In genomic region chr12:124295431-124296058, GRCh38 we compare ENCODE assay signal across 12 cellular contexts. TPM values are rescaled to one million over a fixed set of nuclear protein-coding genes. Genes with fewer than 3 reads are reported as not detected.
DNase-seq lines count a peak whose midpoint lies in the region; ATAC-seq and TF ChIP-seq lines count a peak whose summit lies in the region.
"Had no signal": no experiment of that assay in that cellular context is flagged by ENCODE, and none has a peak within 500 bp of the region (broad histone marks: within the 10 kb centered on the region; RNA-seq: fewer than 3 reads in every experiment).

No MANE protein-coding gene starts in this region.

- CTCF ChIA-PET in SK-N-SH (lab: Yijun Ruan, JAX), result interaction anchor here (1.0 kb wide), 1 partner anchor 476 kb away, joined by 3 read pairs; no protein-coding TSS in a partner anchor

- peaks cover 0 to 4% of the 10 kb centered on the region in 2 experiments; a peak in 1 of 4 replicates for H3K4me1 ChIP-seq in SK-N-SH (ENCODE audit: control insufficient read depth in 1 of 2, insufficient read depth in 2 of 2, low read depth in 1 of 2, low read length in 1 of 2)
- peaks cover 5% of the 10 kb centered on the region for H3K4me1 ChIP-seq in colonic mucosa
- H3K4me1 ChIP-seq in mesodermal cell (ENCODE audit: control insufficient read depth, insufficient read depth, low read length, poor library complexity, severe bottlenecking), result peaks cover 13% of the 10 kb centered on the region
- no peaks in the 10 kb centered on the region for H3K4me1 ChIP-seq in testis

- H3F3A ChIP-seq in SK-N-SH (replicated peaks; ENCODE audit: insufficient read depth), result no peaks in the 10 kb centered on the region

- H3K27me3 ChIP-seq in SK-N-SH (ENCODE audit: insufficient read depth) (peaks cover 29% of the 10 kb centered on the region; the same call in 1 of the 2 replicates), colonic mucosa (no peaks in the 10 kb centered on the region), testis (no peaks in the 10 kb centered on the region)

- intact Hi-C loops in colonic mucosa (cut with DNase I), result no loop called here
- intact Hi-C loops in testis (cut with DNase I; ENCODE audit: low total_unique reads), result no loop called here

- H3K9me2 ChIP-seq in SK-N-SH, result no peaks in the 10 kb centered on the region

- POLR2A ChIA-PET in SK-N-SH (lab: Yijun Ruan, JAX), result no interaction called here

- 23% methylated on average over 12 of the region's 42 CpGs for WGBS in SK-N-SH (ENCODE audit: low lambda C conversion rate)
- 18 to 19% methylated on average over 18 to 30 of the region's 42 CpGs for WGBS in mesodermal cell (ENCODE audit: insufficient coverage in 2 of 2), 2 experiments
- 9 to 32% methylated on average over 7 to 18 of the region's 42 CpGs for WGBS in testis, 2 donors

- H3K4me2 ChIP-seq in SK-N-SH, result peak overlapping the region; percentile 66; the same call in 1 of the 2 replicates

- TF ChIP-seq RAD21 in SK-N-SH (IDR thresholded peaks at IDR 0.05; ENCODE audit: low read length), result no peak

- H3K36me3 ChIP-seq in SK-N-SH (replicated peaks in 1 of 2; ENCODE audit: control insufficient read depth in 1 of 2, insufficient read depth in 2 of 2, low read length in 1 of 2) (no peaks in the 10 kb centered on the region), colonic mucosa (no peaks in the 10 kb centered on the region), mesodermal cell (ENCODE audit: control insufficient read depth, insufficient read depth, low read length) (no peaks in the 10 kb centered on the region), testis (ENCODE audit: low read depth, missing control alignments) (no peaks in the 10 kb centered on the region)

- H3K79me2 ChIP-seq in SK-N-SH (ENCODE audit: insufficient read depth), result no peaks in the 10 kb centered on the region

- no peak for TF ChIP-seq EP300 in SK-N-SH (IDR thresholded peaks at IDR 0.05; ENCODE audit: borderline replicate concordance in 1 of 2, low read depth in 1 of 2, low read length in 1 of 2)

- no peak overlapping the region for H2AFZ ChIP-seq in SK-N-SH (ENCODE audit: low read depth)

- H3K27ac ChIP-seq in SK-N-SH (ENCODE audit: low read depth in 2 of 2, low read length in 1 of 2) (no peak overlapping the region), colonic mucosa (no peak overlapping the region), mesodermal cell (ENCODE audit: low read depth, low read length, severe bottlenecking) (no peak overlapping the region), testis (no peak overlapping the region)

- ATAC-seq in SK-N-SH treated with all-trans-retinoic acid at 6 μM for 48 hours (no peak; the same call in 2 of the 3 replicates), left lobe of liver (no peak), GM19467 (IDR thresholded peaks at IDR 0.05; ENCODE audit: unreplicated experiment) (no peak)

- TF ChIP-seq CTCF in SK-N-SH (IDR thresholded peaks at IDR 0.05), result no peak
- no peak for TF ChIP-seq CTCF in colonic mucosa (IDR thresholded peaks at IDR 0.05)
- TF ChIP-seq CTCF in testis (IDR thresholded peaks at IDR 0.05), result no peak

- H4K20me1 ChIP-seq in SK-N-SH (ENCODE audit: insufficient read depth), result no peaks in the 10 kb centered on the region

- TF ChIP-seq POLR2A in testis (IDR thresholded peaks at IDR 0.05), result no peak

- H3K4me3 ChIP-seq in SK-N-SH (ENCODE audit: low read depth in 2 of 2, low read length in 1 of 2) (peak overlapping the region in 1 of 2 experiments; percentile 32; a peak in 1 of 4 replicates), colonic mucosa (peak overlapping the region; percentile 47), mesodermal cell (ENCODE audit: extremely low read depth, insufficient read depth, low read length, poor library complexity, severe bottlenecking) (peak overlapping the region; percentile 38), testis (peak overlapping the region; percentile 15 to 40)

- DNase-seq in SK-N-SH, result peak; percentile 73
- peak; percentile 52 for DNase-seq in colonic mucosa
- no peak for DNase-seq in testis
- no peak for DNase-seq in left lobe of liver (ENCODE audit: low spot score)
- no peak for DNase-seq in NCI-H1105 treated with DMSO at 0.1 percent for 48 hours (lab: John Stamatoyannopoulos, UW)
- DNase-seq: activated B cell treated with CpG ODN at 0.5 μM for 24 hours, amniotic stem cell, NCI-H774 had no signal

- H3K9ac ChIP-seq in SK-N-SH (no peak overlapping the region), colonic mucosa (ENCODE audit: low read depth in 2 of 2, low read length in 2 of 2) (peak overlapping the region; percentile 84 to 89)

- H3K9me3 ChIP-seq in SK-N-SH (no peaks in the 10 kb centered on the region), colonic mucosa (no peaks in the 10 kb centered on the region), mesodermal cell (ENCODE audit: control insufficient read depth, low read length) (no peaks in the 10 kb centered on the region), testis (no peaks in the 10 kb centered on the region)

TF ChIP-seq in SK-N-SH, 30 proteins besides CTCF, POLR2A, EP300 and RAD21 (continues in another document):
- TF ChIP-seq ZBTB33 (IDR thresholded peaks at IDR 0.05; ENCODE audit: borderline replicate concordance, low read depth) (no peak), NRF1 (IDR thresholded peaks at IDR 0.05; ENCODE audit: low read depth, low read length) (no peak), GABPA (IDR thresholded peaks at IDR 0.05; ENCODE audit: low read depth) (no peak), USF2 (IDR thresholded peaks at IDR 0.05; ENCODE audit: borderline replicate concordance, low read depth, low read length) (no peak), YY1 (IDR thresholded peaks at IDR 0.05; ENCODE audit: low read depth) (no peak)

TF ChIP-seq in SK-N-SH treated with all-trans-retinoic acid at 6 μM for 48 hours, 23 proteins besides CTCF, POLR2A, EP300 and RAD21 (continues in another document):
- TF ChIP-seq CREB5 (CRISPR knock-in tag; IDR thresholded peaks at IDR 0.05; ENCODE audit: low read depth) (no peak), TCF4 (CRISPR knock-in tag; IDR thresholded peaks at IDR 0.05; ENCODE audit: borderline replicate concordance) (no peak), ZFP30 (CRISPR knock-in tag; IDR thresholded peaks at IDR 0.05) (no peak), POU6F1 (CRISPR knock-in tag; IDR thresholded peaks at IDR 0.05; ENCODE audit: borderline replicate concordance, low read depth) (no peak), GLIS3 (CRISPR knock-in tag; IDR thresholded peaks at IDR 0.05) (no peak), ZNF8 (CRISPR knock-in tag; IDR thresholded peaks at IDR 0.05) (no peak), ZNF565 (CRISPR knock-in tag; conservative IDR thresholded peaks at IDR 0.05; ENCODE audit: low read depth) (no peak), OSR1 (CRISPR knock-in tag; IDR thresholded peaks at IDR 0.05) (no peak), SNAI2 (CRISPR knock-in tag; IDR thresholded peaks at IDR 0.05) (no peak), TSHZ2 (CRISPR knock-in tag; IDR thresholded peaks at IDR 0.05) (no peak)

RNA-seq across cellular contexts. Expression of gene RFLNA, which starts 0.7 kb away (rescaled TPM):
- polyA plus RNA-seq in SK-N-SH (2012; rRNA removed) (0.10 TPM in 1 of 2 replicates, not detected in the other), testis (ENCODE audit: insufficient read depth, low read depth, low replicate concordance) (0.80 TPM)
- polyA plus RNA-seq in SK-N-SH (2012; cell fraction: cytosol; rRNA removed), result 0.01 and 0.04 TPM in 2 replicates
- 0.12 TPM in 1 of 2 replicates, not detected in the other for polyA plus RNA-seq in SK-N-SH (2012; cell fraction: nucleus; rRNA removed)
- total RNA-seq in colonic mucosa (10 to 100 TPM; 22.4 to 44.8 TPM), testis (under 1 TPM; 0.31 to 0.68 TPM), left lobe of liver (not detected)
- polyA plus RNA-seq in mesodermal cell (2013, experiment 1 of 2), result 3.2 TPM
- polyA plus RNA-seq in mesodermal cell (2013, experiment 2 of 2), result 2.1 TPM
- total RNA-seq: activated B cell treated with CpG ODN at 0.5 μM for 24 hours, HT1080 had no signal

Comparison
In these comparisons a context has a peak if more than half of its experiments do, and no peak if none do; other contexts are left out.
1. DNase-seq: peak in SK-N-SH (single experiment) and colonic mucosa (single experiment); none in testis (single experiment), left lobe of liver (single experiment) and NCI-H1105 treated with DMSO at 0.1 percent for 48 hours (single experiment).
2. RNA of gene RFLNA, which starts 0.7 kb away (total RNA-seq): 22.4 to 44.8 TPM in colonic mucosa; 0.31 to 0.68 TPM in testis and not detected in left lobe of liver (single experiment); every median in the first group is over 10 times any median in the second.